11 cellular contexts compared by ENCODE assay signal in the genomic region with DNA sequence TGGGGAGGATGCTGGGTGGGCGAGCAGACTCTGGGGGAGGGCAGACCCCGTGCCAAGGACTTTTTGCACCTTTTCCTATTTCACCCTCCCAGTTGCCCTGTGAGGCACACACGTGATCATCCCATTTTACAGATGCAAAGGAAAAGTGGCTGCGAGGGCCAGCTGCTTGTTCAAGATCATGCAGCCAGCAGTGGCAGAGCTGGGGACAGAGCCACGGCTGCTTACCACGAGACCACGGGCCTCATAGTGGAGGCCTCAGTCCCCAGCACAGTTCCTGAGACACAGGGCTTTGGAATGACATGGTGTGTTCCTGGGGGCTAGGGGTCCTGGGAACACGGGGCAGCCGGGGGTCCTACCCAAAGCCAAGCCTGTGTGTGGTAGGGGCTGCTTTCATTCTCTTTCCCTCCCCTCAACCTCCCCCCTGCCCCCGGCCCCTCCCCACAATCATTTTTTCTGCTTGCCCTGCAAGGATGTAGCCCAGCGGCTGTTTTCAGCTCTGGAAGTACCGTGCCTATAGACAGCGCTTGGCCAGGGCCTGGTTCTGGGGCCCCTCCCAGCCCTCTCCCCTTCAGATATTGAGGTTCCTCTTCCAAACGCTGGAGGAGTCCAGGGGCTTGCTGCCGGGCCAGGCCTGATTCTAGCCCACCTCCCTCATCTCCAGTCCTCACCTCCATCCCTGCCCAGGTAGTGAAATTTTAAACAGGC. TPM values are rescaled to one million over a fixed set of nuclear protein-coding genes. Genes with fewer than 3 reads are reported as not detected.
A peak's percentile ranks its signal among the peaks of the same experiment; 100 is the strongest.
DNase-seq lines count a peak whose midpoint lies in the region; ATAC-seq, FAIRE-seq and TF ChIP-seq lines count a peak whose summit lies in the region.
"Had no signal": no experiment of that assay in that cellular context is flagged by ENCODE, and none has a peak within 500 bp of the region (broad histone marks: within the 10 kb centered on the region; RNA-seq: fewer than 3 reads in every experiment).

No MANE protein-coding gene starts in this region.

- CTCF ChIA-PET in activated naive CD4-positive, alpha-beta T cell treated with anti-CD3 and anti-CD28 coated beads, Interleukin-2, amount 10 ng/mL, durations not matched to agents 7 days and 5 days (lab: Charles Lee) = interaction anchor here (0.6 to 3.7 kb wide), 4 partner anchors 16 to 388 kb away, joined by 3 to 12 read pairs (median 3); no protein-coding TSS in a partner anchor
- CTCF ChIA-PET in endothelial cell of umbilical vein (lab: Charles Lee) = interaction anchor here (0.7 to 2.1 kb wide), 3 partner anchors 10 to 105 kb away, joined by 3 to 8 read pairs (median 4); no protein-coding TSS in a partner anchor

- peaks cover 13% of the 10 kb centered on the region for H3K27me3 Mint-ChIP-seq in activated naive CD4-positive, alpha-beta T cell treated with anti-CD3 and anti-CD28 coated beads, Interleukin-2, amount 10 ng/mL, durations not matched to agents 7 days and 5 days
- no peaks in the 10 kb centered on the region for H3K27me3 Mint-ChIP-seq in T-helper 17 cell
- peaks cover 46 to 52% of the 10 kb centered on the region in 2 donors for H3K27me3 Mint-ChIP-seq in stimulated activated naive B cell treated with anti-CD40 and anti-IgM and Interleukin-4, amounts not matched to agents 10 μg/mL and 1 μg/mL and 100 μg/mL, for 72 hours

- FAIRE-seq in endothelial cell of umbilical vein (lab: Jason Lieb, UNC) = no peak

- H3K9me3 ChIP-seq in T-helper 17 cell (ENCODE audit: control insufficient read depth, low read length, poor library complexity, severe bottlenecking) (no peaks in the 10 kb centered on the region), endothelial cell of umbilical vein (replicated peaks; ENCODE audit: control insufficient read depth, insufficient read depth, low read length) (no peaks in the 10 kb centered on the region)
- H3K9me3 ChIP-seq: SJSA1 had no signal

- peak; percentile 41 for ATAC-seq in T-helper 17 cell
- peak; percentile 33 to 36 for ATAC-seq in stimulated activated naive B cell treated with anti-CD40 and anti-IgM and Interleukin-4, amounts not matched to agents 10 μg/mL and 1 μg/mL and 100 μg/mL, for 72 hours (replicated peaks)

- H3K4me3 Mint-ChIP-seq in activated naive CD4-positive, alpha-beta T cell treated with anti-CD3 and anti-CD28 coated beads, Interleukin-2, amount 10 ng/mL, durations not matched to agents 7 days and 5 days = peak overlapping the region; percentile 72
- H3K4me3 Mint-ChIP-seq in T-helper 17 cell = peak overlapping the region; percentile 83
- H3K4me3 Mint-ChIP-seq in stimulated activated naive B cell treated with anti-CD40 and anti-IgM and Interleukin-4, amounts not matched to agents 10 μg/mL and 1 μg/mL and 100 μg/mL, for 72 hours = peak overlapping the region; percentile 66 to 74

- intact Hi-C loops in endothelial cell of umbilical vein (cut with micrococcal nuclease) = no loop called here

- DNase-seq in activated naive CD4-positive, alpha-beta T cell treated with anti-CD3 and anti-CD28 coated beads, Interleukin-2, amount 10 ng/mL, durations not matched to agents 7 days and 5 days = peak; percentile 39
- no peak for DNase-seq in activated naive CD4-positive, alpha-beta T cell treated with Interleukin-2 at 50 U/mL for 16 hours
- no peak for DNase-seq in T-helper 17 cell
- DNase-seq in endothelial cell of umbilical vein (ENCODE audit: low read depth, low spot score) = no peak
- no peak for DNase-seq in stimulated activated naive B cell treated with anti-CD40 and anti-IgM and Interleukin-4, amounts not matched to agents 10 μg/mL and 1 μg/mL and 100 μg/mL, for 72 hours
- no peak for DNase-seq in NCI-H526 treated with DMSO at 0.1 percent for 48 hours (lab: John Stamatoyannopoulos, UW)
- no peak for DNase-seq in NCI-H446 treated with DMSO at 0.1 percent for 48 hours (lab: John Stamatoyannopoulos, UW)
- no peak for DNase-seq in globus pallidus (ENCODE audit: low spot score)
- DNase-seq: left colon had no signal

- H3K4me3 ChIP-seq in endothelial cell of umbilical vein (replicated peaks in 1 of 3; ENCODE audit: insufficient read depth in 1 of 3, low read depth in 1 of 3, low read length in 3 of 3) = no peak overlapping the region
- H3K4me3 ChIP-seq: SJSA1 had no signal

- peaks cover 5% of the 10 kb centered on the region for H3K36me3 Mint-ChIP-seq in activated naive CD4-positive, alpha-beta T cell treated with anti-CD3 and anti-CD28 coated beads, Interleukin-2, amount 10 ng/mL, durations not matched to agents 7 days and 5 days
- H3K36me3 Mint-ChIP-seq in T-helper 17 cell (ENCODE audit: low read depth) = peaks cover 5% of the 10 kb centered on the region
- peaks cover 9 to 10% of the 10 kb centered on the region in 2 donors for H3K36me3 Mint-ChIP-seq in stimulated activated naive B cell treated with anti-CD40 and anti-IgM and Interleukin-4, amounts not matched to agents 10 μg/mL and 1 μg/mL and 100 μg/mL, for 72 hours

- H3K4me2 ChIP-seq in endothelial cell of umbilical vein (ENCODE audit: insufficient read depth, low read length) = peak overlapping the region; percentile 80

- TF ChIP-seq CTCF in endothelial cell of umbilical vein (IDR thresholded peaks at IDR 0.05; ENCODE audit: extremely low read depth in 1 of 2, insufficient read depth in 1 of 2, low read depth in 1 of 2, low read length in 2 of 2) = no peak

- POLR2A ChIA-PET in endothelial cell of umbilical vein (lab: Charles Lee) = no interaction called here

- H3K27ac ChIP-seq in endothelial cell of umbilical vein (ENCODE audit: insufficient read depth, low read depth, low read length) = no peak overlapping the region
- H3K27ac ChIP-seq: SJSA1 had no signal

- H4K20me1 ChIP-seq in endothelial cell of umbilical vein (replicated peaks; ENCODE audit: control insufficient read depth, extremely low read depth, insufficient read depth, low read length) = no peaks in the 10 kb centered on the region

- H3K27me3 ChIP-seq in endothelial cell of umbilical vein (ENCODE audit: control insufficient read depth in 2 of 2, insufficient read depth in 2 of 2, low read length in 2 of 2) = no peaks in the 10 kb centered on the region
- H3K27me3 ChIP-seq: SJSA1 had no signal

- peak overlapping the region; percentile 93 for H2AFZ ChIP-seq in endothelial cell of umbilical vein (ENCODE audit: low read depth, low read length)

- H3K9ac ChIP-seq in endothelial cell of umbilical vein (replicated peaks; ENCODE audit: extremely low read depth, insufficient read depth, low read length) = no peak overlapping the region

- no TSS peak for BruUV-seq in endothelial cell of umbilical vein (replicated peaks; lab: Mats Ljungman, UMichigan)

- H3K4me1 ChIP-seq in endothelial cell of umbilical vein (ENCODE audit: control insufficient read depth, extremely low read depth, insufficient read depth, low read length) = peaks cover 7% of the 10 kb centered on the region

- H3K27ac Mint-ChIP-seq in activated naive CD4-positive, alpha-beta T cell treated with anti-CD3 and anti-CD28 coated beads, Interleukin-2, amount 10 ng/mL, durations not matched to agents 7 days and 5 days = peak overlapping the region; percentile 92
- H3K27ac Mint-ChIP-seq in T-helper 17 cell = peak overlapping the region; percentile 54
- no peak overlapping the region for H3K27ac Mint-ChIP-seq in stimulated activated naive B cell treated with anti-CD40 and anti-IgM and Interleukin-4, amounts not matched to agents 10 μg/mL and 1 μg/mL and 100 μg/mL, for 72 hours
- H3K27ac Mint-ChIP-seq: progenitor cell of endocrine pancreas had no signal

- no peaks in the 10 kb centered on the region for H3K79me2 ChIP-seq in endothelial cell of umbilical vein (ENCODE audit: control insufficient read depth, insufficient read depth, low read length)

- peaks cover 59% of the 10 kb centered on the region for H3K4me1 Mint-ChIP-seq in activated naive CD4-positive, alpha-beta T cell treated with anti-CD3 and anti-CD28 coated beads, Interleukin-2, amount 10 ng/mL, durations not matched to agents 7 days and 5 days
- peaks cover 28% of the 10 kb centered on the region for H3K4me1 Mint-ChIP-seq in T-helper 17 cell
- H3K4me1 Mint-ChIP-seq in stimulated activated naive B cell treated with anti-CD40 and anti-IgM and Interleukin-4, amounts not matched to agents 10 μg/mL and 1 μg/mL and 100 μg/mL, for 72 hours = peaks cover 22 to 44% of the 10 kb centered on the region in 2 donors

- dilution Hi-C loops in endothelial cell of umbilical vein (cut with MboI; ENCODE audit: extremely low pct_ligation_motif_present, low sequenced_read_pairs) = no loop called here

- no peaks in the 10 kb centered on the region for H3K9me1 ChIP-seq in endothelial cell of umbilical vein (replicated peaks; ENCODE audit: control insufficient read depth, extremely low read depth, insufficient read depth, low read length)

- H3K9me3 Mint-ChIP-seq in activated naive CD4-positive, alpha-beta T cell treated with anti-CD3 and anti-CD28 coated beads, Interleukin-2, amount 10 ng/mL, durations not matched to agents 7 days and 5 days = peaks cover 19% of the 10 kb centered on the region
- peaks cover 11 to 18% of the 10 kb centered on the region in 2 donors for H3K9me3 Mint-ChIP-seq in stimulated activated naive B cell treated with anti-CD40 and anti-IgM and Interleukin-4, amounts not matched to agents 10 μg/mL and 1 μg/mL and 100 μg/mL, for 72 hours

- no peaks in the 10 kb centered on the region for H3K36me3 ChIP-seq in endothelial cell of umbilical vein (ENCODE audit: control insufficient read depth in 2 of 2, extremely low read depth in 1 of 2, insufficient read depth in 2 of 2, low read length in 2 of 2)
- H3K36me3 ChIP-seq: SJSA1 had no signal

- no peak for TF ChIP-seq POLR2A in endothelial cell of umbilical vein (IDR thresholded peaks at IDR 0.05; ENCODE audit: low read depth, low read length)

TF ChIP-seq in endothelial cell of umbilical vein, 7 proteins besides CTCF, POLR2A, EP300 and RAD21 (continues in another document):
- no peak for TF ChIP-seq POLR2AphosphoS5 (IDR thresholded peaks at IDR 0.05; ENCODE audit: insufficient read depth, low read depth, low read length)
- TF ChIP-seq, protein P1, sequence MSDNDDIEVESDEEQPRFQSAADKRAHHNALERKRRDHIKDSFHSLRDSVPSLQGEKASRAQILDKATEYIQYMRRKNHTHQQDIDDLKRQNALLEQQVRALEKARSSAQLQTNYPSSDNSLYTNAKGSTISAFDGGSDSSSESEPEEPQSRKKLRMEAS (IDR thresholded peaks at IDR 0.05; ENCODE audit: insufficient read depth, insufficient read length) = no peak
- no peak for TF ChIP-seq EZH2 (IDR thresholded peaks at IDR 0.05; ENCODE audit: borderline replicate concordance, low read depth, low read length, severe bottlenecking)
- no peak for TF ChIP-seq MYC (IDR thresholded peaks at IDR 0.05; ENCODE audit: low read depth, low read length)

RNA-seq across cellular contexts. Expression of a gene that starts 58.5 kb away (rescaled TPM):
- 1 to 10 TPM; 2.4 to 3.1 TPM for total RNA-seq in T-helper 17 cell
- total RNA-seq in endothelial cell of umbilical vein = 12.3 and 13.3 TPM in 2 replicates
- polyA plus RNA-seq in endothelial cell of umbilical vein = 5.3 and 9.2 TPM in 2 replicates
- polyA plus RNA-seq in endothelial cell of umbilical vein (2011; cell fraction: cytosol; rRNA removed) = 1.2 and 2.4 TPM in 2 replicates
- polyA plus RNA-seq in endothelial cell of umbilical vein (2011; cell fraction: nucleus; rRNA removed) = 1.7 and 1.8 TPM in 2 replicates
- polyA plus RNA-seq in endothelial cell of umbilical vein (2012) = 1.8 and 3.9 TPM in 2 replicates
- polyA minus RNA-seq in endothelial cell of umbilical vein = 2.7 and 3.1 TPM in 2 replicates
- polyA minus RNA-seq in endothelial cell of umbilical vein (2011; cell fraction: cytosol; rRNA and poly(A)+ RNA removed) = 51.2 TPM
- 1.6 and 5.1 TPM in 2 replicates for polyA minus RNA-seq in endothelial cell of umbilical vein (2011; cell fraction: nucleus; rRNA and poly(A)+ RNA removed)
